Comparison of ENCODE assay signal across 19 cellular contexts in genomic region chr2:241656190-241656741, GRCh38. TPM values are rescaled to one million over a fixed set of nuclear protein-coding genes. Genes with fewer than 3 reads are reported as not detected.
DNase-seq lines count a peak whose midpoint lies in the region; ATAC-seq and TF ChIP-seq lines count a peak whose summit lies in the region.
"Had no signal": no experiment of that assay in that cellular context is flagged by ENCODE, and none has a peak within 500 bp of the region (broad histone marks: within the 10 kb centered on the region; RNA-seq: fewer than 3 reads in every experiment).

No MANE protein-coding gene starts in this region.

- H3K9me3 Mint-ChIP-seq in Caco-2 (ENCODE audit: unreplicated experiment) = no peaks in the 10 kb centered on the region
- H3K9me3 Mint-ChIP-seq in mesothelial cell of epicardium = no peaks in the 10 kb centered on the region
- H3K9me3 Mint-ChIP-seq: CD4-positive, CD25-positive, alpha-beta regulatory T cell had no signal

- no TSS peak for BruUV-seq in Caco-2 (replicated peaks; lab: Mats Ljungman, UMichigan)

- H3K27ac Mint-ChIP-seq in Caco-2 (ENCODE audit: unreplicated experiment) = peak overlapping the region; percentile 27
- H3K27ac Mint-ChIP-seq in mesothelial cell of epicardium = peak overlapping the region; percentile 26
- H3K27ac Mint-ChIP-seq: CD4-positive, CD25-positive, alpha-beta regulatory T cell had no signal

- CTCF ChIA-PET in Caco-2 (lab: Charles Lee) = no interaction called here
- CTCF ChIA-PET in RWPE1 (lab: Yijun Ruan, JAX) = interaction anchor here (0.8 kb wide), 1 partner anchor 82 kb away, joined by 3 read pairs; no protein-coding TSS in a partner anchor

- H3K36me3 Mint-ChIP-seq in Caco-2 (ENCODE audit: insufficient read depth, unreplicated experiment) = peaks cover 56% of the 10 kb centered on the region
- H3K36me3 Mint-ChIP-seq in mesothelial cell of epicardium = peaks cover 38% of the 10 kb centered on the region

- 0 out of 2 replicates have a peak overlapping the region, but pooled peaks have one; percentile 3 for H3K27ac ChIP-seq in RWPE1

- H3K4me1 Mint-ChIP-seq in Caco-2 (ENCODE audit: low read depth, unreplicated experiment) (no peaks in the 10 kb centered on the region), mesothelial cell of epicardium (peaks cover 8% of the 10 kb centered on the region)

- no peak overlapping the region for H3K4me3 Mint-ChIP-seq in Caco-2 (ENCODE audit: unreplicated experiment)
- H3K4me3 Mint-ChIP-seq in mesothelial cell of epicardium = no peak overlapping the region
- H3K4me3 Mint-ChIP-seq: CD4-positive, CD25-positive, alpha-beta regulatory T cell had no signal

- H3K4me3 ChIP-seq in Caco-2 (ENCODE audit: low read depth, low read length) = no peak overlapping the region

- H3K27me3 ChIP-seq in Caco-2 (replicated peaks; ENCODE audit: control insufficient read depth, insufficient read depth, low read length) = no peaks in the 10 kb centered on the region

- peak; percentile 49 to 79 for ATAC-seq in left cardiac atrium

- TF ChIP-seq CTCF in Caco-2 (IDR thresholded peaks at IDR 0.05; ENCODE audit: insufficient read depth in 1 of 2, low read depth in 1 of 2, low read length in 1 of 2, severe bottlenecking in 1 of 2, unreplicated experiment in 1 of 2) (no peak), RWPE1 (conservative IDR thresholded peaks at IDR 0.05; ENCODE audit: low read depth) (no peak), mesothelial cell of epicardium (IDR thresholded peaks at IDR 0.05; ENCODE audit: unreplicated experiment) (no peak)

- POLR2A ChIA-PET in Caco-2 (lab: Charles Lee) (no interaction called here), RWPE1 (lab: Yijun Ruan, JAX; ENCODE audit: low non-redundant PET) (interaction anchor here (0.7 kb wide), 1 partner anchor 276 kb away, joined by 3 read pairs; no protein-coding TSS in a partner anchor)

- H3K4me1 ChIP-seq in Caco-2 = no peaks in the 10 kb centered on the region

- no peak for DNase-seq in Caco-2
- DNase-seq in RWPE1 (ENCODE audit: low spot score) = no peak
- DNase-seq in left cardiac atrium = no peak
- no peak for DNase-seq in mesothelial cell of epicardium (ENCODE audit: low spot score in 2 of 2, unreplicated experiment in 2 of 2)
- DNase-seq in A172 (ENCODE audit: low spot score) = no peak
- no peak for DNase-seq in DMS153 treated with DMSO at 0.1 percent for 48 hours (lab: John Stamatoyannopoulos, UW; ENCODE audit: unreplicated experiment)
- no peak for DNase-seq in erythroblast (lab: John Stamatoyannopoulos, UW)
- DNase-seq: CD4-positive, CD25-positive, alpha-beta regulatory T cell; DMS 273 treated with DMSO at 0.1 percent for 48 hours; DND-41; H7; KG1; NCI-H1092; NCI-H1436; NCI-H1930; NCI-H2227 treated with DMSO at 0.1 percent for 48 hours; NCI-H510A treated with DMSO at 0.1 percent for 48 hours; NCI-H82; SHP77 had no signal

- intact Hi-C loops in Caco-2 (cut with micrococcal nuclease; ENCODE audit: unreplicated experiment) (no loop called here), left cardiac atrium (cut with DNase I) (no loop called here)

- H3K27me3 Mint-ChIP-seq in Caco-2 (ENCODE audit: insufficient read depth, unreplicated experiment) (no peaks in the 10 kb centered on the region), mesothelial cell of epicardium (ENCODE audit: low read depth) (no peaks in the 10 kb centered on the region)
- H3K27me3 Mint-ChIP-seq: CD4-positive, CD25-positive, alpha-beta regulatory T cell had no signal

- no peaks in the 10 kb centered on the region; the same call in 1 of the 2 replicates for H3K36me3 ChIP-seq in Caco-2 (ENCODE audit: control insufficient read depth, insufficient read depth, low read length)

- no peak for TF ChIP-seq POLR2A in erythroblast (IDR thresholded peaks at IDR 0.05; ENCODE audit: low read length)

- H3K9me3 ChIP-seq in Caco-2 = no peaks in the 10 kb centered on the region

RNA-seq across cellular contexts. Expression of gene ATG4B, which starts 18.8 kb away (rescaled TPM):
- total RNA-seq in Caco-2 (2022) = 94.5 and 101 TPM in 2 replicates
- 10 to 100 TPM; 43.0 to 49.4 TPM for total RNA-seq in left cardiac atrium
- total RNA-seq in mesothelial cell of epicardium = 125 to 135 TPM (median 133 TPM) in 3 replicates
- total RNA-seq in A172 (2014; rRNA removed; shearing (Covaris generic)) = 111 and 132 TPM in 2 replicates

RNA-seq across cellular contexts. Expression of gene THAP4, which starts 19.3 kb away (rescaled TPM):
- total RNA-seq in Caco-2 (2022) (34.7 and 37.2 TPM in 2 replicates), left cardiac atrium (10 to 100 TPM; 73.3 to 74.4 TPM), mesothelial cell of epicardium (45.7 to 51.5 TPM (median 50.1 TPM) in 3 replicates)
- total RNA-seq in A172 (2014; rRNA removed; shearing (Covaris generic)) = 80.6 and 85.7 TPM in 2 replicates

RNA-seq across cellular contexts. Expression of gene DTYMK, which starts 30.3 kb away (rescaled TPM):
- 65.1 and 68.4 TPM in 2 replicates for total RNA-seq in Caco-2 (2022)
- total RNA-seq in left cardiac atrium = 10 to 100 TPM in 1 of 2 donors, 1 to 10 TPM in 1; 9.8 to 14.3 TPM
- 32.1 to 36.5 TPM (median 35.0 TPM) in 3 replicates for total RNA-seq in mesothelial cell of epicardium
- total RNA-seq in A172 (2014; rRNA removed; shearing (Covaris generic)) = 136 and 156 TPM in 2 replicates

RNA-seq across cellular contexts. Expression of gene ING5, which starts 45.6 kb away (rescaled TPM):
- 28.6 and 32.2 TPM in 2 replicates for total RNA-seq in Caco-2 (2022)
- total RNA-seq in left cardiac atrium = 10 to 100 TPM; 17.4 to 20.1 TPM
- total RNA-seq in mesothelial cell of epicardium = 50.8 to 56.9 TPM (median 51.8 TPM) in 3 replicates
- total RNA-seq in A172 (2014; rRNA removed; shearing (Covaris generic)) = 12.8 and 14.5 TPM in 2 replicates
